Comparison of ENCODE assay signal across 25 cellular contexts in the genomic region with DNA sequence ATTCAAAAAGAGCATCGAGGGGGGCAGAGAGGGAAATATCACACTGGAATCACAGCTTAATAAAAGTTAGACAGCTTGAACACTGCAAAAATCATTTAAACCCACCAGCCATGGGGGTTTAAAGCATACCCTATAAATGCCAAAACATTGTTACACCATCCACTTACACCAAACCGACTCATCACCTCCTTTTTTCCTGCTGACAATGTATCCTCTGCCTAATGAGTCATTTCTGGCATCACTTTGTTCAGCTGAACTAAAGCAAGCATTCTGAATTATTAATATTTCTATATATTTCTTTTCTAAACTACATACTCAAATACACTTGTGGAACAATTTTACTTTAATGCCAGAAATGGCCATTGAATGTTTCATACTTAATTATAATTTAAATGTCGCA. TPM values are rescaled to one million over a fixed set of nuclear protein-coding genes. Genes with fewer than 3 reads are reported as not detected.
"Had no signal": no experiment of that assay in that cellular context is flagged by ENCODE, and none has a peak within 500 bp of the region (broad histone marks: within the 10 kb centered on the region; RNA-seq: fewer than 3 reads in every experiment).

No MANE protein-coding gene starts in this region.

- ATAC-seq: esophagus mucosa; pancreas; right cardiac atrium; stimulated activated effector memory CD8-positive, alpha-beta T cell treated with anti-CD3 and anti-CD28 coated beads, Interleukin-12 subunit alpha, Interleukin-12 subunit beta, amount 100 ng/mL, for 72 hours; stimulated activated naive CD8-positive, alpha-beta T cell treated with anti-CD3 and anti-CD28 coated beads, Interleukin-15, Interleukin-2, amounts not matched to agents 100 U/mL and 50 U/mL, for 24 hours had no signal

- DNase-seq: cortex of kidney; dorsolateral prefrontal cortex; effector CD8-positive, alpha-beta T cell; foreskin melanocyte; head of caudate nucleus; kidney glomerular epithelial cell; mesendoderm; naive B cell; occipital lobe; pancreas; right cardiac atrium; small intestine; stimulated activated CD4-positive, alpha-beta T cell treated with anti-CD3 and anti-CD28 coated beads, Interleukin-4, amount 100 ng/mL, for 1 hour; stimulated activated CD8-positive, alpha-beta memory T cell treated with anti-CD3 and anti-CD28 coated beads, Interleukin-4, amount 100 ng/mL, for 48 hours; stimulated activated naive CD8-positive, alpha-beta T cell treated with anti-CD3 and anti-CD28 coated beads, Interleukin-15, Interleukin-2, amounts not matched to agents 100 U/mL and 50 U/mL, for 24 hours; thyroid gland had no signal

- H3K4me3 ChIP-seq: dorsolateral prefrontal cortex, hepatocyte, pancreas, suprapubic skin, thyroid gland had no signal

- H3K27ac ChIP-seq: dorsolateral prefrontal cortex, hepatocyte, pancreas, suprapubic skin, thyroid gland had no signal

- H3K4me1 ChIP-seq: pancreas, suprapubic skin, thyroid gland had no signal

- FAIRE-seq: islet of Langerhans, pancreas, small intestine, urothelium cell line had no signal

- H3K27me3 ChIP-seq: dorsolateral prefrontal cortex, hepatocyte, pancreas, suprapubic skin, thyroid gland had no signal

RNA-seq across cellular contexts. Expression of gene MC4R, which starts 21.6 kb away (rescaled TPM):
- total RNA-seq: esophagus mucosa, hepatocyte, liver, lung microvascular endothelial cell, pancreas, progenitor cell of endocrine pancreas, right cardiac atrium, suprapubic skin, thyroid gland had no signal
- polyA plus RNA-seq: hepatocyte, liver, right cardiac atrium, small intestine had no signal
